ENCODE assay signal across 1 cellular context in genomic region chr15:43370310-43370974, GRCh38.
TF ChIP-seq lines count a peak whose summit lies in the region.

No MANE protein-coding gene starts in this region.

TF ChIP-seq in K562, 482 proteins besides CTCF, POLR2A, EP300 and RAD21 (continues in another document):
- TF ChIP-seq MAZ (CRISPR knock-in tag; conservative IDR thresholded peaks at IDR 0.05 in 1 of 2, IDR thresholded peaks at IDR 0.05 in 1 of 2) (0 out of 4 replicates have a peak, but pooled peaks of 1 of the 2 experiments have one; percentile 7), ETS2 (tag; IDR thresholded peaks at IDR 0.05; ENCODE audit: borderline replicate concordance, poor library complexity, severe bottlenecking) (no peak), DACH1 (IDR thresholded peaks at IDR 0.05; ENCODE audit: partially characterized antibody) (peak; percentile 80), ZNF561 (CRISPR knock-in tag; conservative IDR thresholded peaks at IDR 0.05) (no peak), SIN3A (IDR thresholded peaks at IDR 0.05; ENCODE audit: borderline replicate concordance in 2 of 2, control insufficient read depth in 1 of 2, low read depth in 2 of 2, low read length in 2 of 2) (peak; percentile 90 to 93; a peak in 3 of 4 replicates), ZNF707 (CRISPR knock-in tag; conservative IDR thresholded peaks at IDR 0.05) (no peak), MCM7 (IDR thresholded peaks at IDR 0.05) (no peak), ETV1 (tag; conservative IDR thresholded peaks at IDR 0.05; ENCODE audit: low read depth) (peak; percentile 36; the same call in 1 of the 2 replicates), RB1 (IDR thresholded peaks at IDR 0.05; ENCODE audit: low read depth) (peak; percentile 5; the same call in 1 of the 2 replicates), KLF10 (CRISPR knock-in tag; IDR thresholded peaks at IDR 0.05) (no peak), ZNF445 (CRISPR knock-in tag; IDR thresholded peaks at IDR 0.05; ENCODE audit: low read depth) (no peak), TEAD1 (CRISPR knock-in tag; IDR thresholded peaks at IDR 0.05) (0 out of 4 replicates have a peak, but pooled peaks of 1 of the 2 experiments have one; percentile 8), ZBTB7A (IDR thresholded peaks at IDR 0.05; ENCODE audit: borderline replicate concordance, control insufficient read depth, low read depth, low read length) (peak; percentile 33), CREB3 (tag; conservative IDR thresholded peaks at IDR 0.05; ENCODE audit: low read depth) (no peak), NCOA6 (IDR thresholded peaks at IDR 0.05) (0 out of 2 replicates have a peak, but pooled peaks have one; percentile 13), ERF (CRISPR knock-in tag; IDR thresholded peaks at IDR 0.05) (no peak), NFXL1 (CRISPR knock-in tag; IDR thresholded peaks at IDR 0.05) (no peak), MITF (IDR thresholded peaks at IDR 0.05) (no peak), RFX5 (IDR thresholded peaks at IDR 0.05; ENCODE audit: low read depth, low read length) (no peak), RFX7 (CRISPR knock-in tag; IDR thresholded peaks at IDR 0.05) (no peak), CREBBP (IDR thresholded peaks at IDR 0.05; ENCODE audit: low read depth, low read length) (no peak), GABPA (tag; conservative IDR thresholded peaks at IDR 0.05; ENCODE audit: low read depth) (no peak), TBL1XR1 (IDR thresholded peaks at IDR 0.05; ENCODE audit: low read length in 2 of 2) (no peak), TCF3 (CRISPR knock-in tag; IDR thresholded peaks at IDR 0.05) (no peak), CHCHD3 (CRISPR knock-in tag; IDR thresholded peaks at IDR 0.05) (no peak), KLF13 (tag; IDR thresholded peaks at IDR 0.05; ENCODE audit: borderline replicate concordance, low read depth) (0 out of 2 replicates have a peak, but pooled peaks have one; percentile 62), ZKSCAN1 (IDR thresholded peaks at IDR 0.05; ENCODE audit: low read depth, low read length) (no peak), ATF2 (CRISPR knock-in tag; IDR thresholded peaks at IDR 0.05) (no peak), SAP30 (IDR thresholded peaks at IDR 0.05; ENCODE audit: borderline replicate concordance, insufficient read depth, low read depth, low read length, poor library complexity, severe bottlenecking) (peak; percentile 54), FIP1L1 (IDR thresholded peaks at IDR 0.05; ENCODE audit: low read depth, low read length, poor library complexity, severe bottlenecking) (peak; percentile 17), RBM14 (IDR thresholded peaks at IDR 0.05; ENCODE audit: borderline replicate concordance, insufficient read depth, low read depth, low read length) (no peak), CBFA2T2 (conservative IDR thresholded peaks at IDR 0.05) (no peak), ZNF165 (CRISPR knock-in tag; IDR thresholded peaks at IDR 0.05; ENCODE audit: borderline replicate concordance) (no peak), EHMT2 (IDR thresholded peaks at IDR 0.05) (peak; percentile 70), ESRRA (IDR thresholded peaks at IDR 0.05; ENCODE audit: borderline replicate concordance, low read depth) (no peak), NFIC (IDR thresholded peaks at IDR 0.05) (no peak), HDAC1 (IDR thresholded peaks at IDR 0.05) (peak in 1 of 2 experiments; percentile 77; a peak in 1 of 4 replicates), L3MBTL2 (IDR thresholded peaks at IDR 0.05) (peak; percentile 10), PHF20 (IDR thresholded peaks at IDR 0.05; ENCODE audit: partially characterized antibody) (peak; percentile 64), TRIM28 (IDR thresholded peaks at IDR 0.05) (no peak), MED1 (CRISPR knock-in tag; IDR thresholded peaks at IDR 0.05; ENCODE audit: borderline replicate concordance) (no peak), ZNF282 (CRISPR knock-in tag; IDR thresholded peaks at IDR 0.05) (no peak)
- TF ChIP-seq, protein P1, sequence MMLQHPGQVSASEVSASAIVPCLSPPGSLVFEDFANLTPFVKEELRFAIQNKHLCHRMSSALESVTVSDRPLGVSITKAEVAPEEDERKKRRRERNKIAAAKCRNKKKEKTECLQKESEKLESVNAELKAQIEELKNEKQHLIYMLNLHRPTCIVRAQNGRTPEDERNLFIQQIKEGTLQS (IDR thresholded peaks at IDR 0.05): no peak
- TF ChIP-seq, protein P1 (CRISPR knock-in tag; conservative IDR thresholded peaks at IDR 0.05): no peak
- TF ChIP-seq, protein P2, sequence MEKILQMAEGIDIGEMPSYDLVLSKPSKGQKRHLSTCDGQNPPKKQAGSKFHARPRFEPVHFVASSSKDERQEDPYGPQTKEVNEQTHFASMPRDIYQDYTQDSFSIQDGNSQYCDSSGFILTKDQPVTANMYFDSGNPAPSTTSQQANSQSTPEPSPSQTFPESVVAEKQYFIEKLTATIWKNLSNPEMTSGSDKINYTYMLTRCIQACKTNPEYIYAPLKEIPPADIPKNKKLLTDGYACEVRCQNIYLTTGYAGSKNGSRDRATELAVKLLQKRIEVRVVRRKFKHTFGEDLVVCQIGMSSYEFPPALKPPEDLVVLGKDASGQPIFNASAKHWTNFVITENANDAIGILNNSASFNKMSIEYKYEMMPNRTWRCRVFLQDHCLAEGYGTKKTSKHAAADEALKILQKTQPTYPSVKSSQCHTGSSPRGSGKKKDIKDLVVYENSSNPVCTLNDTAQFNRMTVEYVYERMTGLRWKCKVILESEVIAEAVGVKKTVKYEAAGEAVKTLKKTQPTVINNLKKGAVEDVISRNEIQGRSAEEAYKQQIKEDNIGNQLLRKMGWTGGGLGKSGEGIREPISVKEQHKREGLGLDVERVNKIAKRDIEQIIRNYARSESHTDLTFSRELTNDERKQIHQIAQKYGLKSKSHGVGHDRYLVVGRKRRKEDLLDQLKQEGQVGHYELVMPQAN (IDR thresholded peaks at IDR 0.05; ENCODE audit: borderline replicate concordance): peak; percentile 57; the same call in 1 of the 2 replicates
- TF ChIP-seq, protein P3, sequence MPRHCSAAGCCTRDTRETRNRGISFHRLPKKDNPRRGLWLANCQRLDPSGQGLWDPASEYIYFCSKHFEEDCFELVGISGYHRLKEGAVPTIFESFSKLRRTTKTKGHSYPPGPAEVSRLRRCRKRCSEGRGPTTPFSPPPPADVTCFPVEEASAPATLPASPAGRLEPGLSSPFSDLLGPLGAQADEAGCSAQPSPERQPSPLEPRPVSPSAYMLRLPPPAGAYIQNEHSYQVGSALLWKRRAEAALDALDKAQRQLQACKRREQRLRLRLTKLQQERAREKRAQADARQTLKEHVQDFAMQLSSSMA (CRISPR knock-in tag; IDR thresholded peaks at IDR 0.05): no peak
- TF ChIP-seq, protein P4, sequence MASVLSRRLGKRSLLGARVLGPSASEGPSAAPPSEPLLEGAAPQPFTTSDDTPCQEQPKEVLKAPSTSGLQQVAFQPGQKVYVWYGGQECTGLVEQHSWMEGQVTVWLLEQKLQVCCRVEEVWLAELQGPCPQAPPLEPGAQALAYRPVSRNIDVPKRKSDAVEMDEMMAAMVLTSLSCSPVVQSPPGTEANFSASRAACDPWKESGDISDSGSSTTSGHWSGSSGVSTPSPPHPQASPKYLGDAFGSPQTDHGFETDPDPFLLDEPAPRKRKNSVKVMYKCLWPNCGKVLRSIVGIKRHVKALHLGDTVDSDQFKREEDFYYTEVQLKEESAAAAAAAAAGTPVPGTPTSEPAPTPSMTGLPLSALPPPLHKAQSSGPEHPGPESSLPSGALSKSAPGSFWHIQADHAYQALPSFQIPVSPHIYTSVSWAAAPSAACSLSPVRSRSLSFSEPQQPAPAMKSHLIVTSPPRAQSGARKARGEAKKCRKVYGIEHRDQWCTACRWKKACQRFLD (CRISPR knock-in tag; IDR thresholded peaks at IDR 0.05): 0 out of 2 replicates have a peak, but pooled peaks have one; percentile 51
- TF ChIP-seq, protein P5, sequence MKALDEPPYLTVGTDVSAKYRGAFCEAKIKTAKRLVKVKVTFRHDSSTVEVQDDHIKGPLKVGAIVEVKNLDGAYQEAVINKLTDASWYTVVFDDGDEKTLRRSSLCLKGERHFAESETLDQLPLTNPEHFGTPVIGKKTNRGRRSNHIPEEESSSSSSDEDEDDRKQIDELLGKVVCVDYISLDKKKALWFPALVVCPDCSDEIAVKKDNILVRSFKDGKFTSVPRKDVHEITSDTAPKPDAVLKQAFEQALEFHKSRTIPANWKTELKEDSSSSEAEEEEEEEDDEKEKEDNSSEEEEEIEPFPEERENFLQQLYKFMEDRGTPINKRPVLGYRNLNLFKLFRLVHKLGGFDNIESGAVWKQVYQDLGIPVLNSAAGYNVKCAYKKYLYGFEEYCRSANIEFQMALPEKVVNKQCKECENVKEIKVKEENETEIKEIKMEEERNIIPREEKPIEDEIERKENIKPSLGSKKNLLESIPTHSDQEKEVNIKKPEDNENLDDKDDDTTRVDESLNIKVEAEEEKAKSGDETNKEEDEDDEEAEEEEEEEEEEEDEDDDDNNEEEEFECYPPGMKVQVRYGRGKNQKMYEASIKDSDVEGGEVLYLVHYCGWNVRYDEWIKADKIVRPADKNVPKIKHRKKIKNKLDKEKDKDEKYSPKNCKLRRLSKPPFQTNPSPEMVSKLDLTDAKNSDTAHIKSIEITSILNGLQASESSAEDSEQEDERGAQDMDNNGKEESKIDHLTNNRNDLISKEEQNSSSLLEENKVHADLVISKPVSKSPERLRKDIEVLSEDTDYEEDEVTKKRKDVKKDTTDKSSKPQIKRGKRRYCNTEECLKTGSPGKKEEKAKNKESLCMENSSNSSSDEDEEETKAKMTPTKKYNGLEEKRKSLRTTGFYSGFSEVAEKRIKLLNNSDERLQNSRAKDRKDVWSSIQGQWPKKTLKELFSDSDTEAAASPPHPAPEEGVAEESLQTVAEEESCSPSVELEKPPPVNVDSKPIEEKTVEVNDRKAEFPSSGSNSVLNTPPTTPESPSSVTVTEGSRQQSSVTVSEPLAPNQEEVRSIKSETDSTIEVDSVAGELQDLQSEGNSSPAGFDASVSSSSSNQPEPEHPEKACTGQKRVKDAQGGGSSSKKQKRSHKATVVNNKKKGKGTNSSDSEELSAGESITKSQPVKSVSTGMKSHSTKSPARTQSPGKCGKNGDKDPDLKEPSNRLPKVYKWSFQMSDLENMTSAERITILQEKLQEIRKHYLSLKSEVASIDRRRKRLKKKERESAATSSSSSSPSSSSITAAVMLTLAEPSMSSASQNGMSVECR (CRISPR knock-in tag; IDR thresholded peaks at IDR 0.05): peak; percentile 63
- TF ChIP-seq, protein P6, sequence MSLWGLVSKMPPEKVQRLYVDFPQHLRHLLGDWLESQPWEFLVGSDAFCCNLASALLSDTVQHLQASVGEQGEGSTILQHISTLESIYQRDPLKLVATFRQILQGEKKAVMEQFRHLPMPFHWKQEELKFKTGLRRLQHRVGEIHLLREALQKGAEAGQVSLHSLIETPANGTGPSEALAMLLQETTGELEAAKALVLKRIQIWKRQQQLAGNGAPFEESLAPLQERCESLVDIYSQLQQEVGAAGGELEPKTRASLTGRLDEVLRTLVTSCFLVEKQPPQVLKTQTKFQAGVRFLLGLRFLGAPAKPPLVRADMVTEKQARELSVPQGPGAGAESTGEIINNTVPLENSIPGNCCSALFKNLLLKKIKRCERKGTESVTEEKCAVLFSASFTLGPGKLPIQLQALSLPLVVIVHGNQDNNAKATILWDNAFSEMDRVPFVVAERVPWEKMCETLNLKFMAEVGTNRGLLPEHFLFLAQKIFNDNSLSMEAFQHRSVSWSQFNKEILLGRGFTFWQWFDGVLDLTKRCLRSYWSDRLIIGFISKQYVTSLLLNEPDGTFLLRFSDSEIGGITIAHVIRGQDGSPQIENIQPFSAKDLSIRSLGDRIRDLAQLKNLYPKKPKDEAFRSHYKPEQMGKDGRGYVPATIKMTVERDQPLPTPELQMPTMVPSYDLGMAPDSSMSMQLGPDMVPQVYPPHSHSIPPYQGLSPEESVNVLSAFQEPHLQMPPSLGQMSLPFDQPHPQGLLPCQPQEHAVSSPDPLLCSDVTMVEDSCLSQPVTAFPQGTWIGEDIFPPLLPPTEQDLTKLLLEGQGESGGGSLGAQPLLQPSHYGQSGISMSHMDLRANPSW (CRISPR knock-in tag; IDR thresholded peaks at IDR 0.05): no peak
- TF ChIP-seq, protein P7, sequence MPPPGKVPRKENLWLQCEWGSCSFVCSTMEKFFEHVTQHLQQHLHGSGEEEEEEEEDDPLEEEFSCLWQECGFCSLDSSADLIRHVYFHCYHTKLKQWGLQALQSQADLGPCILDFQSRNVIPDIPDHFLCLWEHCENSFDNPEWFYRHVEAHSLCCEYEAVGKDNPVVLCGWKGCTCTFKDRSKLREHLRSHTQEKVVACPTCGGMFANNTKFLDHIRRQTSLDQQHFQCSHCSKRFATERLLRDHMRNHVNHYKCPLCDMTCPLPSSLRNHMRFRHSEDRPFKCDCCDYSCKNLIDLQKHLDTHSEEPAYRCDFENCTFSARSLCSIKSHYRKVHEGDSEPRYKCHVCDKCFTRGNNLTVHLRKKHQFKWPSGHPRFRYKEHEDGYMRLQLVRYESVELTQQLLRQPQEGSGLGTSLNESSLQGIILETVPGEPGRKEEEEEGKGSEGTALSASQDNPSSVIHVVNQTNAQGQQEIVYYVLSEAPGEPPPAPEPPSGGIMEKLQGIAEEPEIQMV (tag; conservative IDR thresholded peaks at IDR 0.05; ENCODE audit: low read depth): no peak
